In genomic region chr6:15741405-15741804, GRCh38 we compare ENCODE assay signal across 2 cellular contexts.
A peak's percentile ranks its signal among the peaks of the same experiment; 100 is the strongest.
TF ChIP-seq lines count a peak whose summit lies in the region.

No MANE protein-coding gene starts in this region.

TF ChIP-seq in HepG2, 621 proteins besides CTCF, POLR2A, EP300 and RAD21:
- TF ChIP-seq ZNF879 (CRISPR knock-in tag; IDR thresholded peaks at IDR 0.05) (no peak), SIX4 (CRISPR knock-in tag; IDR thresholded peaks at IDR 0.05) (peak; percentile 20; the same call in 1 of the 2 replicates), IRF9 (CRISPR knock-in tag; IDR thresholded peaks at IDR 0.05; ENCODE audit: borderline replicate concordance) (no peak), ZMYM4 (CRISPR knock-in tag; IDR thresholded peaks at IDR 0.05) (no peak), CREB1 (IDR thresholded peaks at IDR 0.05) (0 out of 2 replicates have a peak, but pooled peaks have one; percentile 2), CREB1 (CRISPR knock-in tag; IDR thresholded peaks at IDR 0.05) (no peak)

TF ChIP-seq in K562, 482 proteins besides CTCF, POLR2A, EP300 and RAD21:
- TF ChIP-seq ZBTB9 (CRISPR knock-in tag; IDR thresholded peaks at IDR 0.05) (no peak), ZNF274 (IDR thresholded peaks at IDR 0.05; ENCODE audit: borderline replicate concordance, low read depth, low read length) (0 out of 2 replicates have a peak, but pooled peaks have one; percentile 18), MEIS2 (IDR thresholded peaks at IDR 0.05; ENCODE audit: partially characterized antibody) (peak; percentile 48), ZC3H8 (IDR thresholded peaks at IDR 0.05) (no peak), PKNOX1 (IDR thresholded peaks at IDR 0.05) (peak; percentile 67), ZFX (CRISPR knock-in tag; IDR thresholded peaks at IDR 0.05) (0 out of 2 replicates have a peak, but pooled peaks have one; percentile 17)
